13 cellular contexts compared by ENCODE assay signal in the genomic region with DNA sequence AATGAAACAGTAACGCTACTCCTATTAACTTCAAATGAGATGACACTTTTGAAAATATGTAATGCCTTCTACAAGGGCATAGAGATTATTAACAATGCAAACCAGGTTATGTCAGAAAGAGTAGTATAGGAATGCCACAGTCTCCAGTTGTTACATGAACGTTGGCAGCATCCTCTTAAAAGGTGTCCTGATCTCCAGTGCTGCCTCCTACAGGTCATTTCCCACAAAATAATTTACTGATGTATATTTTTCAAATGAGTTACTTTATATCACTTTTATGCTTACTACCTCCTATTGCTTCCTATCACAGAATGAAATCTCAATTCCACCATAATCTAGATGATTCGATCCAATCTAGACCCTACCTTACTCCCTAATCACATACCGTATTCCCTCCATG.
DNase-seq lines count a peak whose midpoint lies in the region; TF ChIP-seq lines count a peak whose summit lies in the region.
"Had no signal": no experiment of that assay in that cellular context is flagged by ENCODE, and none has a peak within 500 bp of the region (broad histone marks: within the 10 kb centered on the region; RNA-seq: fewer than 3 reads in every experiment).

No MANE protein-coding gene starts in this region.

- H3K27me3 ChIP-seq in cardiac muscle cell = no peaks in the 10 kb centered on the region
- no peaks in the 10 kb centered on the region for H3K27me3 ChIP-seq in OCI-LY3 (ENCODE audit: low read depth, low read length)
- no peaks in the 10 kb centered on the region for H3K27me3 ChIP-seq in MM.1S (replicated peaks; ENCODE audit: insufficient read depth, low read length)
- H3K27me3 ChIP-seq: gastroesophageal sphincter had no signal

- POLR2A ChIA-PET in activated CD4-positive, alpha-beta T cell treated with anti-CD3 and anti-CD28 coated beads, Interleukin-2, amount 10 ng/mL, durations not matched to agents 7 days and 5 days (lab: Charles Lee) = no interaction called here

- H3K9ac ChIP-seq in OCI-LY3 (ENCODE audit: low read length) (no peak overlapping the region), MM.1S (ENCODE audit: low read length) (no peak overlapping the region)

- no peak overlapping the region for H3K27ac ChIP-seq in cardiac muscle cell
- H3K27ac ChIP-seq in OCI-LY3 (ENCODE audit: low read length) = no peak overlapping the region
- no peak overlapping the region for H3K27ac ChIP-seq in MM.1S (ENCODE audit: low read length)
- H3K27ac ChIP-seq: gastroesophageal sphincter had no signal

- CTCF ChIA-PET in activated CD4-positive, alpha-beta T cell treated with anti-CD3 and anti-CD28 coated beads, Interleukin-2, amount 10 ng/mL, durations not matched to agents 7 days and 5 days (lab: Charles Lee) = no interaction called here

- DNase-seq in cardiac muscle cell (ENCODE audit: low read depth in 1 of 2, low spot score in 1 of 2) (peak; percentile 31 to 32), cardiac septum (ENCODE audit: low spot score) (no peak), fibroblast of gingiva (ENCODE audit: low read depth) (peak; percentile 1), MM.1S (no peak), NCI-H2171 treated with DMSO at 0.1 percent for 48 hours (lab: John Stamatoyannopoulos, UW) (no peak), posterior vena cava (ENCODE audit: low spot score) (no peak)
- no peak for DNase-seq in activated CD4-positive, alpha-beta T cell treated with anti-CD3 and anti-CD28 coated beads, Interleukin-2, amount 10 ng/mL, durations not matched to agents 7 days and 5 days
- DNase-seq: activated naive CD4-positive, alpha-beta T cell treated with Interleukin-2 at 50 U/mL for 16 hours; C1 segment of cervical spinal cord; naive B cell; NCI-H1105 treated with DMSO at 0.1 percent for 48 hours had no signal

- no peak overlapping the region for H3K4me3 Mint-ChIP-seq in activated CD4-positive, alpha-beta T cell treated with anti-CD3 and anti-CD28 coated beads, Interleukin-2, amount 10 ng/mL, durations not matched to agents 7 days and 5 days
- H3K4me3 Mint-ChIP-seq: naive B cell had no signal

- H3K9me3 Mint-ChIP-seq in activated CD4-positive, alpha-beta T cell treated with anti-CD3 and anti-CD28 coated beads, Interleukin-2, amount 10 ng/mL, durations not matched to agents 7 days and 5 days = no peaks in the 10 kb centered on the region

- H3K4me1 ChIP-seq in cardiac muscle cell (ENCODE audit: low read depth) (no peaks in the 10 kb centered on the region), OCI-LY3 (ENCODE audit: low read length) (no peaks in the 10 kb centered on the region), MM.1S (ENCODE audit: low read length) (no peaks in the 10 kb centered on the region)
- H3K4me1 ChIP-seq: gastroesophageal sphincter had no signal

- no peaks in the 10 kb centered on the region for H3F3A ChIP-seq in MM.1S (ENCODE audit: insufficient read depth, low read length)

- H3K9me2 ChIP-seq in MM.1S (replicated peaks; ENCODE audit: insufficient read depth, low read length) = no peaks in the 10 kb centered on the region

- H3K4me2 ChIP-seq in OCI-LY3 (ENCODE audit: low read length) (no peak overlapping the region), MM.1S (ENCODE audit: low read depth, low read length) (no peak overlapping the region)

- no peaks in the 10 kb centered on the region for H4K20me1 ChIP-seq in OCI-LY3 (ENCODE audit: insufficient read depth, low read length)
- H4K20me1 ChIP-seq in MM.1S (ENCODE audit: insufficient read depth, low read length) = no peaks in the 10 kb centered on the region

- H3K9me3 ChIP-seq in cardiac muscle cell (ENCODE audit: low read depth) (no peaks in the 10 kb centered on the region), OCI-LY3 (ENCODE audit: insufficient read depth, low read length) (no peaks in the 10 kb centered on the region), MM.1S (replicated peaks; ENCODE audit: insufficient read depth, low read length) (no peaks in the 10 kb centered on the region)
- H3K9me3 ChIP-seq: gastroesophageal sphincter had no signal

- intact Hi-C loops in cardiac septum (cut with DNase I) (no loop called here), posterior vena cava (cut with DNase I) (no loop called here)

- no peaks in the 10 kb centered on the region for H3K79me2 ChIP-seq in OCI-LY3 (ENCODE audit: low read length)
- no peaks in the 10 kb centered on the region for H3K79me2 ChIP-seq in MM.1S (ENCODE audit: low read length)

- no peaks in the 10 kb centered on the region for H3K36me3 Mint-ChIP-seq in activated CD4-positive, alpha-beta T cell treated with anti-CD3 and anti-CD28 coated beads, Interleukin-2, amount 10 ng/mL, durations not matched to agents 7 days and 5 days (ENCODE audit: low read depth)
- H3K36me3 Mint-ChIP-seq: naive B cell had no signal

- H3K36me3 ChIP-seq in cardiac muscle cell (no peaks in the 10 kb centered on the region), OCI-LY3 (replicated peaks; ENCODE audit: low read depth, low read length) (no peaks in the 10 kb centered on the region), MM.1S (replicated peaks; ENCODE audit: insufficient read depth, low read length) (no peaks in the 10 kb centered on the region)
- H3K36me3 ChIP-seq: gastroesophageal sphincter had no signal

- TF ChIP-seq CTCF in cardiac muscle cell (IDR thresholded peaks at IDR 0.05; ENCODE audit: low read depth, low read length) (peak; percentile 40), OCI-LY3 (IDR thresholded peaks at IDR 0.05; ENCODE audit: low read depth, low read length) (peak; percentile 55), MM.1S (IDR thresholded peaks at IDR 0.05; ENCODE audit: low read length) (no peak; the same call in 1 of the 2 replicates)

- H2AFZ ChIP-seq in OCI-LY3 (ENCODE audit: low read depth, low read length) (no peak overlapping the region), MM.1S (ENCODE audit: low read length) (no peak overlapping the region)

- H3K27ac Mint-ChIP-seq in activated CD4-positive, alpha-beta T cell treated with anti-CD3 and anti-CD28 coated beads, Interleukin-2, amount 10 ng/mL, durations not matched to agents 7 days and 5 days = no peak overlapping the region
- H3K27ac Mint-ChIP-seq: naive B cell had no signal

- H3K4me3 ChIP-seq in cardiac muscle cell (no peak overlapping the region), OCI-LY3 (ENCODE audit: low read length) (no peak overlapping the region), MM.1S (ENCODE audit: low read length) (no peak overlapping the region)
- H3K4me3 ChIP-seq: gastroesophageal sphincter had no signal

- H3K4me1 Mint-ChIP-seq in activated CD4-positive, alpha-beta T cell treated with anti-CD3 and anti-CD28 coated beads, Interleukin-2, amount 10 ng/mL, durations not matched to agents 7 days and 5 days = no peaks in the 10 kb centered on the region
- H3K4me1 Mint-ChIP-seq: naive B cell had no signal

- no peaks in the 10 kb centered on the region for H3K27me3 Mint-ChIP-seq in activated CD4-positive, alpha-beta T cell treated with anti-CD3 and anti-CD28 coated beads, Interleukin-2, amount 10 ng/mL, durations not matched to agents 7 days and 5 days
- H3K27me3 Mint-ChIP-seq: naive B cell had no signal

Comparison
In these comparisons a context has a peak if more than half of its experiments do, and no peak if none do; other contexts are left out.
1. DNase-seq: peak in cardiac muscle cell (2 of 2) and fibroblast of gingiva (single experiment); none in cardiac septum (single experiment), MM.1S (single experiment), NCI-H2171 treated with DMSO at 0.1 percent for 48 hours (single experiment), activated CD4-positive, alpha-beta T cell treated with anti-CD3 and anti-CD28 coated beads, Interleukin-2, amount 10 ng/mL, durations not matched to agents 7 days and 5 days (single experiment) and posterior vena cava (single experiment).